26 cellular contexts compared by ENCODE assay signal in the genomic region with DNA sequence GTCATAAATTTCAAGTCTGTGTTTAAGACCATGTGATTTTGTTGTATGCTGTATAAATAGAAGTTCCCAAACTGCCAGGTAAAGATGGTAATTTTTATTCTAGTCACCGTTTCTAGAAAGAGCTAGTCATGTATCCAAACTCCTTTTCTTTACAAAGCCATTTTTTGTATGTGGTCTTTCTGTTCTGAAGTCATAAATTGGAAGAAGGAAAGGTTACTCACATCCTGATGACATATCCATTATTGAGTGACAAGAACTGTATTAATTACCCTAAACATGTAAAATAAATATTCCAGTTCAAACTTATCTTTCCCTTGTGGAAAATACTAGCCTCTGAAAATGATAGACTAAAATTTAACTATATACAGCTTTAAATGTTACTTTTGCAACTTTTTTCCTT.
"Had no signal": no experiment of that assay in that cellular context is flagged by ENCODE, and none has a peak within 500 bp of the region (broad histone marks: within the 10 kb centered on the region; RNA-seq: fewer than 3 reads in every experiment).

No MANE protein-coding gene starts in this region.

- H3K4me3 ChIP-seq: hepatocyte, left ventricle myocardium inferior, lung, ovary, prostate gland, skin epidermis, stomach, testis, thyroid gland, transverse colon, upper lobe of left lung, vagina had no signal

- H3K27ac Mint-ChIP-seq: nephron progenitor cell; stimulated activated naive B cell treated with anti-CD40 and anti-IgM and Interleukin-4, amounts not matched to agents 10 μg/mL and 1 μg/mL and 100 μg/mL, for 72 hours had no signal

- DNase-seq: islet precursor cell; left ventricle myocardium inferior; mesenchymal stem cell; naive thymus-derived CD8-positive, alpha-beta T cell; nephron progenitor cell; ovary; posterior cingulate gyrus; retina; right cardiac atrium; stimulated activated CD4-positive, alpha-beta T cell treated with anti-CD3 and anti-CD28 coated beads, Interleukin-12 subunit alpha, Interleukin-12 subunit beta, amount 100 ng/mL, for 4 hours; stimulated activated CD4-positive, alpha-beta T cell treated with anti-CD3 and anti-CD28 coated beads, Interleukin-15, amount 100 ng/mL, for 24 hours; stimulated activated CD4-positive, alpha-beta T cell treated with anti-CD3 and anti-CD28 coated beads, Interleukin-2, amount 100 ng/mL, for 24 hours; stimulated activated CD4-positive, alpha-beta T cell treated with anti-CD3 and anti-CD28 coated beads, Interleukin-4, amount 100 ng/mL, for 1 hour; stimulated activated naive B cell treated with anti-CD40 and anti-IgM and Interleukin-4, amounts not matched to agents 10 μg/mL and 1 μg/mL and 100 μg/mL, for 72 hours; stimulated activated naive CD8-positive, alpha-beta T cell treated with anti-CD3 and anti-CD28 coated beads, Interleukin-15, Interleukin-2, amounts not matched to agents 100 U/mL and 50 U/mL, for 24 hours; stomach; testis; thyroid gland; transverse colon; upper lobe of left lung had no signal

- H3K36me3 ChIP-seq: ovary, prostate gland had no signal

- H3K4me3 Mint-ChIP-seq: naive thymus-derived CD8-positive, alpha-beta T cell; nephron progenitor cell; stimulated activated naive B cell treated with anti-CD40 and anti-IgM and Interleukin-4, amounts not matched to agents 10 μg/mL and 1 μg/mL and 100 μg/mL, for 72 hours had no signal

- H3K27me3 Mint-ChIP-seq: naive thymus-derived CD8-positive, alpha-beta T cell; stimulated activated naive B cell treated with anti-CD40 and anti-IgM and Interleukin-4, amounts not matched to agents 10 μg/mL and 1 μg/mL and 100 μg/mL, for 72 hours had no signal

- H3K27me3 ChIP-seq: hepatocyte, ovary, stomach, testis, thyroid gland, transverse colon, upper lobe of left lung, vagina had no signal

- ATAC-seq: naive thymus-derived CD8-positive, alpha-beta T cell; right cardiac atrium; sciatic nerve; stimulated activated naive B cell treated with anti-CD40 and anti-IgM and Interleukin-4, amounts not matched to agents 10 μg/mL and 1 μg/mL and 100 μg/mL, for 72 hours; stimulated activated naive CD8-positive, alpha-beta T cell treated with anti-CD3 and anti-CD28 coated beads, Interleukin-15, Interleukin-2, amounts not matched to agents 100 U/mL and 50 U/mL, for 24 hours had no signal

- H3K79me2 ChIP-seq: hepatocyte had no signal

- H3K4me2 ChIP-seq: hepatocyte had no signal

- H3K27ac ChIP-seq: hepatocyte, left ventricle myocardium inferior, ovary, prostate gland, skin epidermis, stomach, testis, thyroid gland, transverse colon, upper lobe of left lung, vagina had no signal

- H3K9me3 ChIP-seq: prostate gland, testis, thyroid gland had no signal

- H2AFZ ChIP-seq: hepatocyte had no signal

- H3K4me1 ChIP-seq: left ventricle myocardium inferior, prostate gland, stomach, testis, thyroid gland, transverse colon, upper lobe of left lung, vagina had no signal
